Comparison of ENCODE assay signal across 1 cellular context in the genomic region with DNA sequence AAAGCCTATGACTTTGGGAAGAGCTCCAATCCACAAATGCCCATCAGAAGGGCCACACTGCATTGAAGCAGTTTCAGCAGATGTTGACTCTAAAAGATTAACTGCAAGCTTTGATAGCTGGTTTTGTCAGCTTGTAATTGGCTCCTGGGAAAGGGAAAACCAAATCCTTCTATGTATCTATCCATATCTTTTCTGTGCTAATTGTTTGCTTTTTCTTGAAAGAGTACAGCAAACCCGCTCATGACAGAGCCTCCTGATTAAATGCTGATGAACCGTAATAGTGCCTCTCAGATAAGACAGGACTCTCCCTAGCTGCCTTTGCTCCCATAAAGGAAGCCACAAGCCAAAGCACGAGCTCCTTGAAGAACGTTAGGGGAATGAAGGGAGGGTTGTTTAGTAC.
TF ChIP-seq lines count a peak whose summit lies in the region.

No MANE protein-coding gene starts in this region.

TF ChIP-seq in GM23338, 12 proteins besides CTCF, POLR2A, EP300 and RAD21 (continued from another document):
- TF ChIP-seq, protein P1, sequence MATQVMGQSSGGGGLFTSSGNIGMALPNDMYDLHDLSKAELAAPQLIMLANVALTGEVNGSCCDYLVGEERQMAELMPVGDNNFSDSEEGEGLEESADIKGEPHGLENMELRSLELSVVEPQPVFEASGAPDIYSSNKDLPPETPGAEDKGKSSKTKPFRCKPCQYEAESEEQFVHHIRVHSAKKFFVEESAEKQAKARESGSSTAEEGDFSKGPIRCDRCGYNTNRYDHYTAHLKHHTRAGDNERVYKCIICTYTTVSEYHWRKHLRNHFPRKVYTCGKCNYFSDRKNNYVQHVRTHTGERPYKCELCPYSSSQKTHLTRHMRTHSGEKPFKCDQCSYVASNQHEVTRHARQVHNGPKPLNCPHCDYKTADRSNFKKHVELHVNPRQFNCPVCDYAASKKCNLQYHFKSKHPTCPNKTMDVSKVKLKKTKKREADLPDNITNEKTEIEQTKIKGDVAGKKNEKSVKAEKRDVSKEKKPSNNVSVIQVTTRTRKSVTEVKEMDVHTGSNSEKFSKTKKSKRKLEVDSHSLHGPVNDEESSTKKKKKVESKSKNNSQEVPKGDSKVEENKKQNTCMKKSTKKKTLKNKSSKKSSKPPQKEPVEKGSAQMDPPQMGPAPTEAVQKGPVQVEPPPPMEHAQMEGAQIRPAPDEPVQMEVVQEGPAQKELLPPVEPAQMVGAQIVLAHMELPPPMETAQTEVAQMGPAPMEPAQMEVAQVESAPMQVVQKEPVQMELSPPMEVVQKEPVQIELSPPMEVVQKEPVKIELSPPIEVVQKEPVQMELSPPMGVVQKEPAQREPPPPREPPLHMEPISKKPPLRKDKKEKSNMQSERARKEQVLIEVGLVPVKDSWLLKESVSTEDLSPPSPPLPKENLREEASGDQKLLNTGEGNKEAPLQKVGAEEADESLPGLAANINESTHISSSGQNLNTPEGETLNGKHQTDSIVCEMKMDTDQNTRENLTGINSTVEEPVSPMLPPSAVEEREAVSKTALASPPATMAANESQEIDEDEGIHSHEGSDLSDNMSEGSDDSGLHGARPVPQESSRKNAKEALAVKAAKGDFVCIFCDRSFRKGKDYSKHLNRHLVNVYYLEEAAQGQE (IDR thresholded peaks at IDR 0.05; ENCODE audit: unreplicated experiment) = no peak
- TF ChIP-seq EZH2phosphoT487 (IDR thresholded peaks at IDR 0.05; ENCODE audit: unreplicated experiment) = no peak
- TF ChIP-seq, protein P2, sequence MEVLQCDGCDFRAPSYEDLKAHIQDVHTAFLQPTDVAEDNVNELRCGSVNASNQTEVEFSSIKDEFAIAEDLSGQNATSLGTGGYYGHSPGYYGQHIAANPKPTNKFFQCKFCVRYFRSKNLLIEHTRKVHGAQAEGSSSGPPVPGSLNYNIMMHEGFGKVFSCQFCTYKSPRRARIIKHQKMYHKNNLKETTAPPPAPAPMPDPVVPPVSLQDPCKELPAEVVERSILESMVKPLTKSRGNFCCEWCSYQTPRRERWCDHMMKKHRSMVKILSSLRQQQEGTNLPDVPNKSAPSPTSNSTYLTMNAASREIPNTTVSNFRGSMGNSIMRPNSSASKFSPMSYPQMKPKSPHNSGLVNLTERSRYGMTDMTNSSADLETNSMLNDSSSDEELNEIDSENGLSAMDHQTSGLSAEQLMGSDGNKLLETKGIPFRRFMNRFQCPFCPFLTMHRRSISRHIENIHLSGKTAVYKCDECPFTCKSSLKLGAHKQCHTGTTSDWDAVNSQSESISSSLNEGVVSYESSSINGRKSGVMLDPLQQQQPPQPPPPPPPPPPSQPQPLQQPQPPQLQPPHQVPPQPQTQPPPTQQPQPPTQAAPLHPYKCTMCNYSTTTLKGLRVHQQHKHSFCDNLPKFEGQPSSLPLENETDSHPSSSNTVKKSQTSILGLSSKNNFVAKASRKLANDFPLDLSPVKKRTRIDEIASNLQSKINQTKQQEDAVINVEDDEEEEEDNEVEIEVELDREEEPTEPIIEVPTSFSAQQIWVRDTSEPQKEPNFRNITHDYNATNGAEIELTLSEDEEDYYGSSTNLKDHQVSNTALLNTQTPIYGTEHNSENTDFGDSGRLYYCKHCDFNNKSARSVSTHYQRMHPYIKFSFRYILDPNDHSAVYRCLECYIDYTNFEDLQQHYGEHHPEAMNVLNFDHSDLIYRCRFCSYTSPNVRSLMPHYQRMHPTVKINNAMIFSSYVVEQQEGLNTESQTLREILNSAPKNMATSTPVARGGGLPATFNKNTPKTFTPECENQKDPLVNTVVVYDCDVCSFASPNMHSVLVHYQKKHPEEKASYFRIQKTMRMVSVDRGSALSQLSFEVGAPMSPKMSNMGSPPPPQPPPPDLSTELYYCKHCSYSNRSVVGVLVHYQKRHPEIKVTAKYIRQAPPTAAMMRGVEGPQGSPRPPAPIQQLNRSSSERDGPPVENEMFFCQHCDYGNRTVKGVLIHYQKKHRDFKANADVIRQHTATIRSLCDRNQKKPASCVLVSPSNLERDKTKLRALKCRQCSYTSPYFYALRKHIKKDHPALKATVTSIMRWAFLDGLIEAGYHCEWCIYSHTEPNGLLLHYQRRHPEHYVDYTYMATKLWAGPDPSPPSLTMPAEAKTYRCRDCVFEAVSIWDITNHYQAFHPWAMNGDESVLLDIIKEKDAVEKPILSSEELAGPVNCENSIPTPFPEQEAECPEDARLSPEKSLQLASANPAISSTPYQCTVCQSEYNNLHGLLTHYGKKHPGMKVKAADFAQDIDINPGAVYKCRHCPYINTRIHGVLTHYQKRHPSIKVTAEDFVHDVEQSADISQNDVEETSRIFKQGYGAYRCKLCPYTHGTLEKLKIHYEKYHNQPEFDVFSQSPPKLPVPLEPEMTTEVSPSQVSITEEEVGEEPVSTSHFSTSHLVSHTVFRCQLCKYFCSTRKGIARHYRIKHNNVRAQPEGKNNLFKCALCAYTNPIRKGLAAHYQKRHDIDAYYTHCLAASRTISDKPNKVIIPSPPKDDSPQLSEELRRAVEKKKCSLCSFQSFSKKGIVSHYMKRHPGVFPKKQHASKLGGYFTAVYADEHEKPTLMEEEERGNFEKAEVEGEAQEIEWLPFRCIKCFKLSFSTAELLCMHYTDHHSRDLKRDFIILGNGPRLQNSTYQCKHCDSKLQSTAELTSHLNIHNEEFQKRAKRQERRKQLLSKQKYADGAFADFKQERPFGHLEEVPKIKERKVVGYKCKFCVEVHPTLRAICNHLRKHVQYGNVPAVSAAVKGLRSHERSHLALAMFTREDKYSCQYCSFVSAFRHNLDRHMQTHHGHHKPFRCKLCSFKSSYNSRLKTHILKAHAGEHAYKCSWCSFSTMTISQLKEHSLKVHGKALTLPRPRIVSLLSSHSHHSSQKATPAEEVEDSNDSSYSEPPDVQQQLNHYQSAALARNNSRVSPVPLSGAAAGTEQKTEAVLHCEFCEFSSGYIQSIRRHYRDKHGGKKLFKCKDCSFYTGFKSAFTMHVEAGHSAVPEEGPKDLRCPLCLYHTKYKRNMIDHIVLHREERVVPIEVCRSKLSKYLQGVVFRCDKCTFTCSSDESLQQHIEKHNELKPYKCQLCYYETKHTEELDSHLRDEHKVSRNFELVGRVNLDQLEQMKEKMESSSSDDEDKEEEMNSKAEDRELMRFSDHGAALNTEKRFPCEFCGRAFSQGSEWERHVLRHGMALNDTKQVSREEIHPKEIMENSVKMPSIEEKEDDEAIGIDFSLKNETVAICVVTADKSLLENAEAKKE (CRISPR knock-in tag; IDR thresholded peaks at IDR 0.05) = no peak
- no peak for TF ChIP-seq NANOG (IDR thresholded peaks at IDR 0.05; ENCODE audit: borderline replicate concordance)
- no peak for TF ChIP-seq JUNB (IDR thresholded peaks at IDR 0.05; ENCODE audit: unreplicated experiment)
- TF ChIP-seq ZNF331 (CRISPR knock-in tag; IDR thresholded peaks at IDR 0.05; ENCODE audit: low read depth) = no peak
- TF ChIP-seq CREB1 (CRISPR knock-in tag; IDR thresholded peaks at IDR 0.05; ENCODE audit: low read depth) = no peak
- TF ChIP-seq POLR2AphosphoS5 (IDR thresholded peaks at IDR 0.05; ENCODE audit: low read depth) = no peak
